ENCODE assay signal across 8 cellular contexts in genomic region chr17:14069251-14069981, GRCh38. TPM values are rescaled to one million over a fixed set of nuclear protein-coding genes. Genes with fewer than 3 reads are reported as not detected.
A peak's percentile ranks its signal among the peaks of the same experiment; 100 is the strongest.
DNase-seq lines count a peak whose midpoint lies in the region; ATAC-seq and TF ChIP-seq lines count a peak whose summit lies in the region.

COX10 (plus strand) TSS chr17:14069504; CDS start chr17:14069606, 102 bp downstream.

- no peak within 1 kb of the TSS for H2AK5ac ChIP-seq in mesendoderm (ENCODE audit: low read length)

- H3K9me3 Mint-ChIP-seq in endodermal cell, result peaks cover 13% of the 10 kb centered on the region

- H2BK15ac ChIP-seq in mesendoderm (replicated peaks; ENCODE audit: low read depth), result no peak within 1 kb of the TSS

- H2BK120ac ChIP-seq in mesendoderm (ENCODE audit: low read depth, low read length), result no peak within 1 kb of the TSS

- peaks cover 24% of the 10 kb centered on the region for H3K36me3 ChIP-seq in endodermal cell (ENCODE audit: control insufficient read depth, insufficient read depth, low read length)
- no peaks in the 10 kb centered on the region for H3K36me3 ChIP-seq in mesendoderm (ENCODE audit: control insufficient read depth, insufficient read depth, low read length)

- DNase-seq in COLO668 (lab: John Stamatoyannopoulos, UW; ENCODE audit: unreplicated experiment) (peak; percentile 88), HS-27A (ENCODE audit: low read depth) (peak; percentile 71), NOMO-1 treated with DMSO at 0.1 percent for 48 hours (lab: John Stamatoyannopoulos, UW; ENCODE audit: unreplicated experiment) (peak; percentile 92), endodermal cell (peak; percentile 98), mesendoderm (peak; percentile 96)
- peak; percentile 70 to 78 (median 73) for DNase-seq in activated CD8-positive, alpha-beta memory T cell treated with anti-CD3 and anti-CD28 coated beads for 48 hours (ENCODE audit: low read depth in 2 of 3, low spot score in 2 of 3)
- DNase-seq in stimulated activated CD8-positive, alpha-beta memory T cell treated with anti-CD3 and anti-CD28 coated beads, Interleukin-15, amount 100 ng/mL, for 1 hour (ENCODE audit: low read depth), result peak; percentile 78

- peaks cover 14% of the 10 kb centered on the region for H3K4me1 Mint-ChIP-seq in endodermal cell

- H3K4me1 ChIP-seq in endodermal cell (ENCODE audit: control insufficient read depth, insufficient read depth, low read length) (peaks cover 7% of the 10 kb centered on the region), mesendoderm (ENCODE audit: control insufficient read depth, low read depth, low read length) (no peaks in the 10 kb centered on the region)

- peak within 1 kb of the TSS; percentile 84 for H3K9ac ChIP-seq in endodermal cell (ENCODE audit: extremely low read depth, low read length, poor library complexity, severe bottlenecking)
- H3K9ac ChIP-seq in mesendoderm (ENCODE audit: low read length), result peak within 1 kb of the TSS; percentile 97

- peaks cover 29% of the 10 kb centered on the region for H3K9me3 ChIP-seq in endodermal cell (ENCODE audit: control insufficient read depth, low read length)

- H3K27ac ChIP-seq in endodermal cell (ENCODE audit: low read depth, low read length) (peak within 1 kb of the TSS; percentile 33), mesendoderm (ENCODE audit: low read depth, low read length) (peak within 1 kb of the TSS; percentile 69)

- WGBS in endodermal cell (ENCODE audit: insufficient coverage in 1 of 2, insufficient read length in 1 of 2), 2 experiments, result 0% methylated on average over 13 to 47 of the region's 47 CpGs
- WGBS in mesendoderm (ENCODE audit: extremely low coverage, insufficient coverage, low lambda C conversion rate), result no CpG with 5 or more reads among the region's 47 CpGs

- peak within 1 kb of the TSS; percentile 89 for H3K18ac ChIP-seq in mesendoderm (ENCODE audit: low read length)

- H3K23ac ChIP-seq in mesendoderm (ENCODE audit: low read length), result peak within 1 kb of the TSS; percentile 90

- peak within 1 kb of the TSS; percentile 70 for H2BK5ac ChIP-seq in mesendoderm (ENCODE audit: low read length)

- no peaks in the 10 kb centered on the region for H3K27me3 ChIP-seq in endodermal cell (ENCODE audit: control insufficient read depth, insufficient read depth, low read length, poor library complexity, severe bottlenecking)
- H3K27me3 ChIP-seq in mesendoderm (ENCODE audit: insufficient read depth, low read length, poor library complexity), result no peaks in the 10 kb centered on the region

- ATAC-seq in GM19468 (IDR thresholded peaks at IDR 0.05; ENCODE audit: extremely low read depth, unreplicated experiment), result peak; percentile 87

- peak within 1 kb of the TSS; percentile 98 for H3K4me3 ChIP-seq in endodermal cell (ENCODE audit: low read length)
- peak within 1 kb of the TSS; percentile 99 for H3K4me3 ChIP-seq in mesendoderm (ENCODE audit: low read length)

- H3K4me2 ChIP-seq in mesendoderm (ENCODE audit: low read length), result peak within 1 kb of the TSS; percentile 75

- peaks cover 24% of the 10 kb centered on the region for H3K36me3 Mint-ChIP-seq in endodermal cell (ENCODE audit: low read depth)

- no peaks in the 10 kb centered on the region for H3K27me3 Mint-ChIP-seq in endodermal cell (ENCODE audit: insufficient read depth)

- peak within 1 kb of the TSS; percentile 7 for H4K8ac ChIP-seq in mesendoderm (ENCODE audit: low read depth, low read length)

- H3K79me1 ChIP-seq in mesendoderm (ENCODE audit: low read length), result peaks cover 19% of the 10 kb centered on the region

- no peak for TF ChIP-seq CTCF in endodermal cell (conservative IDR thresholded peaks at IDR 0.05)

- H3K27ac Mint-ChIP-seq in endodermal cell, result peak within 1 kb of the TSS; percentile 99

- H3K56ac ChIP-seq in mesendoderm (ENCODE audit: low read length), result peak within 1 kb of the TSS; percentile 98

- H3K4ac ChIP-seq in mesendoderm (ENCODE audit: low read depth, low read length), result peak within 1 kb of the TSS; percentile 56

- no peak within 1 kb of the TSS for H4K5ac ChIP-seq in mesendoderm (ENCODE audit: low read length)

- peak within 1 kb of the TSS; percentile 98 for H3K4me3 Mint-ChIP-seq in endodermal cell

- H3K79me2 ChIP-seq in mesendoderm (ENCODE audit: control insufficient read depth, insufficient read depth, low read length), result peaks cover 27% of the 10 kb centered on the region

RNA-seq across cellular contexts. Expression of gene COX10, which starts in this region (rescaled TPM):
- total RNA-seq in endodermal cell, result 10 to 100 TPM; 15.0 to 15.4 TPM
- 16.2 TPM for polyA plus RNA-seq in endodermal cell (2013, experiment 1 of 2)
- polyA plus RNA-seq in endodermal cell (2013, experiment 2 of 2), result 15.6 TPM
- 15.3 TPM for polyA plus RNA-seq in mesendoderm (2013, experiment 1 of 2)
- 16.2 TPM for polyA plus RNA-seq in mesendoderm (2013, experiment 2 of 2)

Comparison
In these comparisons a context has a peak if more than half of its experiments do, and no peak if none do; other contexts are left out.
1. Peak in every context shown above with its lines: DNase-seq, ATAC-seq, H3K4me3 ChIP-seq and H3K27ac ChIP-seq.